ENCODE assay signal across 10 cellular contexts in genomic region chr4:153535735-153536494, GRCh38.
A peak's percentile ranks its signal among the peaks of the same experiment; 100 is the strongest.
DNase-seq lines count a peak whose midpoint lies in the region; ATAC-seq and TF ChIP-seq lines count a peak whose summit lies in the region.
"Had no signal": no experiment of that assay in that cellular context is flagged by ENCODE, and none has a peak within 500 bp of the region (broad histone marks: within the 10 kb centered on the region; RNA-seq: fewer than 3 reads in every experiment).

No MANE protein-coding gene starts in this region.

- H3K27me3 Mint-ChIP-seq in T-helper 1 cell treated with Interleukin-12 subunit alpha and Interleukin-12 subunit beta and Interleukin-4 antibody, amounts not matched to agents 30 μg/mL and 1 μg/mL, for 36 hours (ENCODE audit: low read depth), result no peaks in the 10 kb centered on the region
- peaks cover 3% of the 10 kb centered on the region for H3K27me3 Mint-ChIP-seq in nephron progenitor cell (ENCODE audit: low read depth, poor library complexity)

- no peak overlapping the region for H3K4me3 ChIP-seq in choroid plexus epithelial cell (ENCODE audit: low read depth, low read length)
- H3K4me3 ChIP-seq: right atrium auricular region had no signal

- TF ChIP-seq CTCF in choroid plexus epithelial cell (conservative IDR thresholded peaks at IDR 0.05; ENCODE audit: low read depth, low read length) (peak; percentile 31), nephron progenitor cell (IDR thresholded peaks at IDR 0.05) (no peak)

- ATAC-seq in HG03432 (IDR thresholded peaks at IDR 0.05; ENCODE audit: unreplicated experiment), result no peak
- no peak for ATAC-seq in GM18870 (IDR thresholded peaks at IDR 0.05; ENCODE audit: unreplicated experiment)

- H3K36me3 Mint-ChIP-seq in T-helper 1 cell treated with Interleukin-12 subunit alpha and Interleukin-12 subunit beta and Interleukin-4 antibody, amounts not matched to agents 30 μg/mL and 1 μg/mL, for 36 hours (ENCODE audit: low read depth), result peaks cover 27% of the 10 kb centered on the region
- peaks cover 5% of the 10 kb centered on the region for H3K36me3 Mint-ChIP-seq in nephron progenitor cell (ENCODE audit: low read depth)

- peaks cover 39% of the 10 kb centered on the region for H3K4me1 Mint-ChIP-seq in T-helper 1 cell treated with Interleukin-12 subunit alpha and Interleukin-12 subunit beta and Interleukin-4 antibody, amounts not matched to agents 30 μg/mL and 1 μg/mL, for 36 hours (ENCODE audit: low read depth)
- peaks cover 30% of the 10 kb centered on the region for H3K4me1 Mint-ChIP-seq in nephron progenitor cell

- H3K27ac Mint-ChIP-seq in T-helper 1 cell treated with Interleukin-12 subunit alpha and Interleukin-12 subunit beta and Interleukin-4 antibody, amounts not matched to agents 30 μg/mL and 1 μg/mL, for 36 hours, result peak overlapping the region; percentile 14
- H3K27ac Mint-ChIP-seq in nephron progenitor cell, result peak overlapping the region; percentile 28

- no peak for DNase-seq in T-helper 1 cell
- DNase-seq in M059J (ENCODE audit: low read depth), result peak; percentile 46
- no peak for DNase-seq in choroid plexus epithelial cell (ENCODE audit: low read depth)
- DNase-seq in nephron progenitor cell, result no peak
- DNase-seq in SIG-M5 treated with dmso at 0.1 percent for 504 hours (lab: John Stamatoyannopoulos, UW; ENCODE audit: unreplicated experiment), result no peak
- DNase-seq: T1000 had no signal

- no peak overlapping the region for H3K4me3 Mint-ChIP-seq in T-helper 1 cell treated with Interleukin-12 subunit alpha and Interleukin-12 subunit beta and Interleukin-4 antibody, amounts not matched to agents 30 μg/mL and 1 μg/mL, for 36 hours
- H3K4me3 Mint-ChIP-seq in nephron progenitor cell, result no peak overlapping the region

- no peaks in the 10 kb centered on the region for H3K9me3 Mint-ChIP-seq in T-helper 1 cell treated with Interleukin-12 subunit alpha and Interleukin-12 subunit beta and Interleukin-4 antibody, amounts not matched to agents 30 μg/mL and 1 μg/mL, for 36 hours
- no peaks in the 10 kb centered on the region for H3K9me3 Mint-ChIP-seq in nephron progenitor cell
